Comparison of ENCODE assay signal across 19 cellular contexts in genomic region chr2:68316091-68316490, GRCh38. TPM values are rescaled to one million over a fixed set of nuclear protein-coding genes. Genes with fewer than 3 reads are reported as not detected.
A peak's percentile ranks its signal among the peaks of the same experiment; 100 is the strongest.
DNase-seq lines count a peak whose midpoint lies in the region; ATAC-seq and TF ChIP-seq lines count a peak whose summit lies in the region.
"Had no signal": no experiment of that assay in that cellular context is flagged by ENCODE, and none has a peak within 500 bp of the region (broad histone marks: within the 10 kb centered on the region; RNA-seq: fewer than 3 reads in every experiment).

No MANE protein-coding gene starts in this region.

- no peak overlapping the region for H3K27ac Mint-ChIP-seq in endothelial cell (ENCODE audit: unreplicated experiment)
- no peak overlapping the region for H3K27ac Mint-ChIP-seq in type B pancreatic cell
- H3K27ac Mint-ChIP-seq: IgD-negative memory B cell had no signal

- H3K4me3 ChIP-seq in astrocyte of the spinal cord (ENCODE audit: low read depth, low read length), result no peak overlapping the region

- TF ChIP-seq CTCF in astrocyte of the spinal cord (IDR thresholded peaks at IDR 0.05; ENCODE audit: low read depth, low read length), result peak; percentile 5
- no peak for TF ChIP-seq CTCF in endothelial cell (IDR thresholded peaks at IDR 0.05; ENCODE audit: unreplicated experiment)
- TF ChIP-seq CTCF in type B pancreatic cell (conservative IDR thresholded peaks at IDR 0.05), result no peak

- ATAC-seq in HG02759 (IDR thresholded peaks at IDR 0.05; ENCODE audit: unreplicated experiment) (no peak), GM21576 (IDR thresholded peaks at IDR 0.05; ENCODE audit: unreplicated experiment) (no peak)

- peaks cover 18% of the 10 kb centered on the region for H3K4me1 Mint-ChIP-seq in endothelial cell (ENCODE audit: unreplicated experiment)
- peaks cover 12% of the 10 kb centered on the region for H3K4me1 Mint-ChIP-seq in type B pancreatic cell (ENCODE audit: unreplicated experiment)

- H3K36me3 Mint-ChIP-seq in endothelial cell (ENCODE audit: low read depth, unreplicated experiment), result peaks cover 5% of the 10 kb centered on the region
- peaks cover 12% of the 10 kb centered on the region for H3K36me3 Mint-ChIP-seq in type B pancreatic cell
- H3K36me3 Mint-ChIP-seq: IgD-negative memory B cell had no signal

- H3K27me3 Mint-ChIP-seq in endothelial cell (ENCODE audit: unreplicated experiment) (peaks cover 6% of the 10 kb centered on the region), type B pancreatic cell (peaks cover 62% of the 10 kb centered on the region)

- peak; percentile 20 for DNase-seq in KBM-7
- peak; percentile 27 for DNase-seq in NOMO-1 treated with dmso at 0.1 percent for 144 hours (lab: John Stamatoyannopoulos, UW; ENCODE audit: unreplicated experiment)
- DNase-seq in astrocyte of the spinal cord (ENCODE audit: low read depth, low spot score), result no peak
- no peak for DNase-seq in endothelial cell (ENCODE audit: low spot score)
- no peak for DNase-seq in type B pancreatic cell (ENCODE audit: extremely low spot score, unreplicated experiment)
- DNase-seq: C1 segment of cervical spinal cord, DMS 273 treated with DMSO at 0.1 percent for 48 hours, NCI-H1105, NCI-H1694 treated with DMSO at 0.1 percent for 48 hours, NCI-H2171, NCI-H774, SIG-M5 had no signal

- H3K9me3 Mint-ChIP-seq in endothelial cell (ENCODE audit: unreplicated experiment), result no peaks in the 10 kb centered on the region
- H3K9me3 Mint-ChIP-seq in type B pancreatic cell, result no peaks in the 10 kb centered on the region

- in situ Hi-C loops in KBM-7 (cut with MboI; ENCODE audit: low pct_unique_long_range_greater_than_20kb, low sequenced_read_pairs), result no loop called here
- in situ Hi-C loops in astrocyte of the spinal cord (cut with HindIII; ENCODE audit: low sequenced_read_pairs), result no loop called here

- H3K4me3 Mint-ChIP-seq in endothelial cell (ENCODE audit: unreplicated experiment) (no peak overlapping the region), type B pancreatic cell (no peak overlapping the region)

RNA-seq across cellular contexts. Expression of gene CNRIP1, which starts 3.7 kb away (rescaled TPM):
- total RNA-seq in endothelial cell (ENCODE audit: unreplicated experiment) (21.8 TPM), type B pancreatic cell (ENCODE audit: low replicate concordance) (0.36 and 15.0 TPM in 2 replicates)

RNA-seq across cellular contexts. Expression of gene PLEK, which starts 49.0 kb away (rescaled TPM):
- total RNA-seq in endothelial cell (ENCODE audit: unreplicated experiment) (not detected), type B pancreatic cell (ENCODE audit: low replicate concordance) (not detected in 2 replicates)
- total RNA-seq: Daoy, HT1080, NCI-H460, RPMI7951 had no signal

Comparison
In these comparisons a context has a peak if more than half of its experiments do, and no peak if none do; other contexts are left out.
1. DNase-seq: peak in KBM-7 (single experiment) and NOMO-1 treated with dmso at 0.1 percent for 144 hours (single experiment); none in astrocyte of the spinal cord (single experiment), endothelial cell (single experiment) and type B pancreatic cell (single experiment).